In the genomic region with DNA sequence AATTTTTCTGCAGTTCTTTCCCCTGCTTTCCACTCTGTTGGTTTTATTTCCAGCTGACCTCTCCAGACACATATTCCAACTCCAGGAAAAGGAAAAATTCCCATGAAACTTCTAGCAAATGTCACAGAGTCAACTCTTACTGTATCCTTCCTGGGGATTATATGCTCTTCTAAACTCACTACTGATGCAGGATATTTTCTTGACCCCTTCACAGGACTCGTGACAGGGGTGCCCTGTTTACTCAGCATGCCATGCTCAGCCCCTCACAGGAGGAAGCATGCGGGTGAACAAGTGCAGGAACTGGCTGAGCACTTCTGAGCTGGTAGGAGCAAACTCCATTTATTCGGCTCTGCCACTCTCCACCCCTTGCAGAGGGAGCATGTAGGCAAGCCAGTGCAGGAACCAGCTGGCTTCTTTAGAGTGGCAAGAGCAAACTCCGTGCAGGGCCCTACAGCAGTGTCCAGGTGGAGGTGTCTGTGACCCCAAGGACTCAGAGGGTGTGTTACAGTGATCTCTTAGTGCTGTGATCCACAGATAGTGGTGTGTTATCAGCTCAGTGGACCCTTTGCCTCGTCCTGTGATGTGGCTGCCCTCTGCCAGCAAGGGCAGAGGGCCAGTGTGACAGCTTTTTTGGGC, we compare ENCODE assay signal across 21 cellular contexts.
"Had no signal": no experiment of that assay in that cellular context is flagged by ENCODE, and none has a peak within 500 bp of the region (broad histone marks: within the 10 kb centered on the region; RNA-seq: fewer than 3 reads in every experiment).

No MANE protein-coding gene starts in this region.

- H3K4me3 ChIP-seq: pancreas, right lobe of liver, stomach, thyroid gland had no signal

- H3K9me3 ChIP-seq: pancreas, right lobe of liver, stomach, thyroid gland had no signal

- H3K36me3 Mint-ChIP-seq: naive thymus-derived CD8-positive, alpha-beta T cell; type B pancreatic cell had no signal

- H3K4me3 Mint-ChIP-seq: endodermal cell; naive thymus-derived CD8-positive, alpha-beta T cell; nephron progenitor cell; type B pancreatic cell had no signal

- ATAC-seq: naive thymus-derived CD8-positive, alpha-beta T cell; pancreas had no signal

- H3K27me3 ChIP-seq: pancreas, right lobe of liver, stomach, thyroid gland had no signal

- H3K36me3 ChIP-seq: pancreas, right lobe of liver, stomach, thyroid gland had no signal

- DNase-seq: caudate nucleus; cerebellar nuclear complex; cortex of kidney; effector CD8-positive, alpha-beta T cell; endodermal cell; mammary epithelial cell; naive thymus-derived CD8-positive, alpha-beta T cell; nephron progenitor cell; occipital lobe; right lobe of liver; small intestine; stimulated activated CD4-positive, alpha-beta T cell treated with anti-CD3 and anti-CD28 coated beads, Interleukin-15, amount 100 ng/mL, for 24 hours; stimulated activated CD4-positive, alpha-beta T cell treated with anti-CD3 and anti-CD28 coated beads, Interleukin-2, amount 100 ng/mL, for 48 hours; stimulated activated naive CD4-positive, alpha-beta T cell treated with Interleukin-2 at 50 U/mL for 16 hours; stomach; thyroid gland had no signal

- H3K27ac ChIP-seq: pancreas, right lobe of liver, stomach, thyroid gland had no signal

- H3K9me3 Mint-ChIP-seq: endodermal cell, nephron progenitor cell, type B pancreatic cell had no signal

- FAIRE-seq: frontal cortex, keratinocyte, pancreas, small intestine, urothelium cell line had no signal

- H3K27me3 Mint-ChIP-seq: naive thymus-derived CD8-positive, alpha-beta T cell; type B pancreatic cell had no signal

- H3K4me1 Mint-ChIP-seq: endodermal cell; naive thymus-derived CD8-positive, alpha-beta T cell; nephron progenitor cell had no signal

- H3K27ac Mint-ChIP-seq: endodermal cell; naive thymus-derived CD8-positive, alpha-beta T cell; nephron progenitor cell; type B pancreatic cell had no signal

- H3K4me1 ChIP-seq: pancreas, right lobe of liver, stomach had no signal
